29 cellular contexts compared by ENCODE assay signal in the genomic region with DNA sequence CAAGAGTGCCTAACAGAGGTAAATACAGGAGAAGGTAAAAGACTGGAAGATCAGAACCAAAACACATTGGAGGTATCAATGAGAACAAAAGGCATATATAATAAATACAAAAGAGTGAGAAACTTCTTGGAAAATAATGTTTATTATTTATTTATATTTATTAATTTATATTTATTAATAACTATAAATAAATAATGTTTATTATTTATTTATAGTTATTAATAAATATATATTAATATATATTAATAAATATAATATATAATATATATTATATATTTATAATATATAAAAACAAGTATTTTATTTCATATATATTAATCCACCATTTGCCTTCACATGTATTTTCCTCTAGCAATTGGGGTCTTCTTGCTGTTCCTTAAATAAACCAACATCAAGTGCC.
"Had no signal": no experiment of that assay in that cellular context is flagged by ENCODE, and none has a peak within 500 bp of the region (broad histone marks: within the 10 kb centered on the region; RNA-seq: fewer than 3 reads in every experiment).

No MANE protein-coding gene starts in this region.

- H3K4me1 ChIP-seq: esophagus muscularis mucosa, foreskin keratinocyte, gastrocnemius medialis, heart left ventricle had no signal

- H3K4me3 Mint-ChIP-seq: activated CD8-positive, alpha-beta T cell treated with anti-CD3 and anti-CD28 coated beads for 36 hours; activated naive CD8-positive, alpha-beta T cell; activated T-cell treated with anti-CD3 and anti-CD28 coated beads, Interleukin-2, amount 50 U/mL, for 4 hours; activated T-helper 17 cell treated with anti-CD3 and anti-CD28 coated beads, Interleukin-2, amount 50 U/mL, for 72 hours; central memory CD8-positive, alpha-beta T cell; T-cell; T-helper 1 cell treated with Interleukin-12 subunit alpha and Interleukin-12 subunit beta and Interleukin-4 antibody, amounts not matched to agents 30 μg/mL and 1 μg/mL, for 36 hours had no signal

- H3K27ac Mint-ChIP-seq: activated CD8-positive, alpha-beta T cell treated with anti-CD3 and anti-CD28 coated beads for 36 hours; activated naive CD8-positive, alpha-beta T cell; activated T-helper 17 cell treated with anti-CD3 and anti-CD28 coated beads, Interleukin-2, amount 50 U/mL, for 72 hours; T-cell; T-helper 1 cell treated with Interleukin-12 subunit alpha and Interleukin-12 subunit beta and Interleukin-4 antibody, amounts not matched to agents 30 μg/mL and 1 μg/mL, for 36 hours had no signal

- ATAC-seq: activated CD8-positive, alpha-beta T cell treated with anti-CD3 and anti-CD28 coated beads for 36 hours; activated T-cell treated with anti-CD3 and anti-CD28 coated beads, Interleukin-2, amount 50 U/mL, for 4 hours; activated T-helper 17 cell treated with anti-CD3 and anti-CD28 coated beads, Interleukin-2, amount 50 U/mL, for 72 hours; foreskin keratinocyte; gastrocnemius medialis; heart left ventricle; T-cell had no signal

- FAIRE-seq: astrocyte, bronchial epithelial cell had no signal

- H3K4me1 Mint-ChIP-seq: activated T-helper 17 cell treated with anti-CD3 and anti-CD28 coated beads, Interleukin-2, amount 50 U/mL, for 72 hours; central memory CD8-positive, alpha-beta T cell; T-cell had no signal

- H3K27me3 ChIP-seq: brain microvascular endothelial cell, esophagus muscularis mucosa, foreskin keratinocyte, gastrocnemius medialis, heart left ventricle had no signal

- H3K9me3 ChIP-seq: esophagus muscularis mucosa, gastrocnemius medialis, heart left ventricle had no signal

- H3K36me3 Mint-ChIP-seq: activated naive CD8-positive, alpha-beta T cell; T-cell had no signal

- H3K27ac ChIP-seq: brain microvascular endothelial cell, esophagus muscularis mucosa, foreskin keratinocyte, gastrocnemius medialis, heart left ventricle had no signal

- H3K9me3 Mint-ChIP-seq: activated T-cell treated with anti-CD3 and anti-CD28 coated beads, Interleukin-2, amount 50 U/mL, for 4 hours; activated T-helper 17 cell treated with anti-CD3 and anti-CD28 coated beads, Interleukin-2, amount 50 U/mL, for 72 hours; T-helper 1 cell treated with Interleukin-12 subunit alpha and Interleukin-12 subunit beta and Interleukin-4 antibody, amounts not matched to agents 30 μg/mL and 1 μg/mL, for 36 hours had no signal

- H3K27me3 Mint-ChIP-seq: activated CD8-positive, alpha-beta T cell treated with anti-CD3 and anti-CD28 coated beads for 36 hours; activated naive CD8-positive, alpha-beta T cell; activated T-helper 17 cell treated with anti-CD3 and anti-CD28 coated beads, Interleukin-2, amount 50 U/mL, for 72 hours; central memory CD8-positive, alpha-beta T cell; T-cell had no signal

- H3K36me3 ChIP-seq: brain microvascular endothelial cell, esophagus muscularis mucosa, gastrocnemius medialis, heart left ventricle had no signal

- H3K4me3 ChIP-seq: esophagus muscularis mucosa, gastrocnemius medialis, heart left ventricle had no signal

- DNase-seq: activated CD4-positive, alpha-beta T cell treated with anti-CD3 and anti-CD28 coated beads for 48 hours; activated CD4-positive, alpha-beta T cell treated with anti-CD3 and anti-CD28 coated beads, Interleukin-2, amount 50 U/mL, for 1 hour; activated CD4-positive, alpha-beta T cell treated with anti-CD3 and anti-CD28 coated beads, Interleukin-2, amount 50 U/mL, for 48 hours; activated CD8-positive, alpha-beta memory T cell treated with anti-CD3 and anti-CD28 coated beads for 24 hours; activated CD8-positive, alpha-beta T cell treated with anti-CD3 and anti-CD28 coated beads for 36 hours; activated effector memory CD4-positive, alpha-beta T cell treated with Interleukin-2 at 50 U/mL for 16 hours; activated gamma-delta T cell treated with Interleukin-2 at 50 U/mL for 16 hours; activated naive CD4-positive, alpha-beta T cell treated with anti-CD3 and anti-CD28 coated beads, Interleukin-2, amount 50 U/mL, for 16 hours; activated naive CD4-positive, alpha-beta T cell treated with Interleukin-2 at 50 U/mL for 16 hours; activated T-cell treated with anti-CD3 and anti-CD28 coated beads, Interleukin-2, amount 50 U/mL, for 4 hours; amniotic stem cell; anterior cingulate cortex; brain microvascular endothelial cell; cortex of kidney; effector CD8-positive, alpha-beta T cell; foreskin keratinocyte; gastrocnemius medialis; glutamatergic neuron; heart left ventricle; SW 1271; T-cell; T1000 had no signal
